8 cellular contexts compared by ENCODE assay signal in genomic region chr20:50115041-50115512, GRCh38. TPM values are rescaled to one million over a fixed set of nuclear protein-coding genes. Genes with fewer than 3 reads are reported as not detected.
DNase-seq lines count a peak whose midpoint lies in the region; ATAC-seq, FAIRE-seq and TF ChIP-seq lines count a peak whose summit lies in the region.

No MANE protein-coding gene starts in this region.

- CTCF ChIA-PET in Caco-2 (lab: Charles Lee) (interaction anchor here (0.6 to 2.5 kb wide), 18 partner anchors 11 to 678 kb away, joined by 3 to 44 read pairs (median 6); partner anchors contain the start of genes PEDS1 and SPATA2), OCI-LY7 (lab: Charles Lee; ENCODE audit: unreplicated experiment) (interaction anchor here (0.7 to 1.2 kb wide), 2 partner anchors 32 to 339 kb away, joined by 3 to 4 read pairs; no protein-coding TSS in a partner anchor)

- peak overlapping the region; percentile 43 for H3K4me3 ChIP-seq in Caco-2 (ENCODE audit: low read depth, low read length)
- peak overlapping the region; percentile 83 for H3K4me3 ChIP-seq in OCI-LY7 (ENCODE audit: low read depth, low read length, poor library complexity, severe bottlenecking)
- peak overlapping the region; percentile 57 for H3K4me3 ChIP-seq in epithelial cell of esophagus (ENCODE audit: low read length)
- H3K4me3 ChIP-seq in pancreas = peak overlapping the region in 3 of 4 donors; percentile 7 to 46 (median 35)

- BruUV-seq in Caco-2 (replicated peaks; lab: Mats Ljungman, UMichigan) (no TSS peak), OCI-LY7 (replicated peaks; lab: Mats Ljungman, UMichigan) (no TSS peak)

- peak overlapping the region; percentile 96; the same call in 1 of the 2 replicates for H2AFZ ChIP-seq in OCI-LY7 (ENCODE audit: low read length)

- no peaks in the 10 kb centered on the region for H3K27me3 ChIP-seq in Caco-2 (replicated peaks; ENCODE audit: control insufficient read depth, insufficient read depth, low read length)
- H3K27me3 ChIP-seq in pancreas = no peaks in the 10 kb centered on the region

- H3K36me3 ChIP-seq in Caco-2 (ENCODE audit: control insufficient read depth, insufficient read depth, low read length) = no peaks in the 10 kb centered on the region
- H3K36me3 ChIP-seq in OCI-LY7 (ENCODE audit: insufficient read depth, low read length) = peaks cover 7% of the 10 kb centered on the region; the same call in 1 of the 2 replicates
- no peaks in the 10 kb centered on the region for H3K36me3 ChIP-seq in pancreas

- H3K9me3 Mint-ChIP-seq in Caco-2 (ENCODE audit: unreplicated experiment) = no peaks in the 10 kb centered on the region

- TF ChIP-seq CTCF in Caco-2 (IDR thresholded peaks at IDR 0.05; ENCODE audit: insufficient read depth in 1 of 2, low read depth in 1 of 2, low read length in 1 of 2, severe bottlenecking in 1 of 2, unreplicated experiment in 1 of 2) (no peak), OCI-LY7 (conservative IDR thresholded peaks at IDR 0.05; ENCODE audit: low read length) (no peak), epithelial cell of esophagus (IDR thresholded peaks at IDR 0.05; ENCODE audit: insufficient read depth, low read depth, low read length, missing control alignments) (no peak), pancreas (IDR thresholded peaks at IDR 0.05) (no peak)

- H3K27ac ChIP-seq in OCI-LY7 (ENCODE audit: low read depth, low read length, poor library complexity, severe bottlenecking) (peak overlapping the region; percentile 22), pancreas (peak overlapping the region in 1 of 4 donors; percentile 51)

- peaks cover 47% of the 10 kb centered on the region for H3K79me2 ChIP-seq in OCI-LY7 (ENCODE audit: insufficient read depth, low read depth, low read length)

- H3K27ac Mint-ChIP-seq in Caco-2 (ENCODE audit: unreplicated experiment) = peak overlapping the region; percentile 85

- H4K20me1 ChIP-seq in OCI-LY7 (ENCODE audit: insufficient read depth, low read length) = peaks cover 22% of the 10 kb centered on the region

- H3K4me1 ChIP-seq in Caco-2 (peaks cover 37% of the 10 kb centered on the region), OCI-LY7 (ENCODE audit: insufficient read depth, low read length, poor library complexity, severe bottlenecking) (peaks cover 44% of the 10 kb centered on the region), pancreas (peaks cover 15 to 36% (median 16%) of the 10 kb centered on the region in 3 donors)

- no peaks in the 10 kb centered on the region for H3K27me3 Mint-ChIP-seq in Caco-2 (ENCODE audit: insufficient read depth, unreplicated experiment)

- POLR2A ChIA-PET in Caco-2 (lab: Charles Lee) (interaction anchor here (0.6 to 2.8 kb wide), 19 partner anchors 11 to 843 kb away, joined by 3 to 57 read pairs (median 6); partner anchors contain the start of genes CEBPB, DPM1, PEDS1 and PTPN1), OCI-LY7 (lab: Charles Lee) (interaction anchor here (0.8 to 2.7 kb wide), 9 partner anchors 9 to 136 kb away, joined by 3 to 32 read pairs (median 4); partner anchors contain the start of genes CEBPB and PEDS1)

- H3K4me2 ChIP-seq in OCI-LY7 (ENCODE audit: low read length) = peak overlapping the region; percentile 94

- peak overlapping the region; percentile 96 for H3K4me3 Mint-ChIP-seq in Caco-2 (ENCODE audit: unreplicated experiment)

- WGBS in pancreas, 2 donors = 54 to 55% methylated on average over 6 of the region's 6 CpGs

- intact Hi-C loops in Caco-2 (cut with micrococcal nuclease; ENCODE audit: unreplicated experiment) (loop anchor here (1.0 kb wide), 1 partner anchor 38 kb away; the partner anchor contains the start of gene PEDS1), OCI-LY7 (cut with micrococcal nuclease; ENCODE audit: unreplicated experiment) (loop anchor here (10.0 kb wide), 1 partner anchor 840 kb away; the partner anchor contains the start of gene ZNFX1), pancreas (cut with DNase I) (loop anchor here in 1 of 3 donors (5.0 kb wide), 1 partner anchor 62 kb away; no protein-coding TSS in a partner anchor)

- no peaks in the 10 kb centered on the region for H3K9me3 ChIP-seq in Caco-2
- H3K9me3 ChIP-seq in OCI-LY7 (ENCODE audit: low read length) = no peaks in the 10 kb centered on the region
- no peaks in the 10 kb centered on the region for H3K9me3 ChIP-seq in pancreas

- ATAC-seq in pancreas = no peak
- no peak for ATAC-seq in GM18868 (IDR thresholded peaks at IDR 0.05; ENCODE audit: unreplicated experiment)

- FAIRE-seq in pancreas (lab: Jason Lieb, UNC) = no peak

- peaks cover 51% of the 10 kb centered on the region for H3K4me1 Mint-ChIP-seq in Caco-2 (ENCODE audit: low read depth, unreplicated experiment)

- peak in 1 of 2 experiments; percentile 37 for DNase-seq in Caco-2
- DNase-seq in OCI-LY7 (ENCODE audit: low spot score) = no peak
- no peak for DNase-seq in epithelial cell of esophagus (ENCODE audit: low read depth)
- DNase-seq in pancreas = no peak
- no peak for DNase-seq in NCI-H1436 treated with DMSO at 0.1 percent for 48 hours (lab: John Stamatoyannopoulos, UW)
- DNase-seq in stimulated activated CD4-positive, alpha-beta T cell treated with anti-CD3 and anti-CD28 coated beads, Interleukin-2, amount 100 ng/mL, for 48 hours = no peak
- DNase-seq in NOMO-1 (lab: John Stamatoyannopoulos, UW; ENCODE audit: unreplicated experiment in 2 of 2) = no peak

- H3K9me2 ChIP-seq in OCI-LY7 (ENCODE audit: insufficient read depth, low read length) = no peaks in the 10 kb centered on the region

- H3K36me3 Mint-ChIP-seq in Caco-2 (ENCODE audit: insufficient read depth, unreplicated experiment) = peaks cover 28% of the 10 kb centered on the region

RNA-seq across cellular contexts. Expression of gene UBE2V1, which starts 2.1 kb away (rescaled TPM):
- total RNA-seq in Caco-2 (2022) (485 and 509 TPM in 2 replicates), OCI-LY7 (2022) (143 and 161 TPM in 2 replicates), pancreas (10 to 100 TPM; 43.6 to 61.7 (median 53.3) TPM)
- total RNA-seq in OCI-LY7 (2014; rRNA removed; shearing (Covaris generic)) = 57.3 and 63.2 TPM in 2 replicates
- polyA plus RNA-seq in pancreas = 10 to 100 TPM; 37.9 to 59.3 TPM

RNA-seq across cellular contexts. Expression of gene PEDS1, which starts 38.4 kb away (rescaled TPM):
- 78.3 and 84.1 TPM in 2 replicates for total RNA-seq in Caco-2 (2022)
- 12.0 and 25.9 TPM in 2 replicates for total RNA-seq in OCI-LY7 (2014; rRNA removed; shearing (Covaris generic))
- total RNA-seq in OCI-LY7 (2022) = 19.5 and 22.0 TPM in 2 replicates
- total RNA-seq in pancreas = 1 to 10 TPM; 3.5 to 9.8 (median 6.1) TPM
- 10 to 100 TPM in 1 of 2 donors, 1 to 10 TPM in 1; 9.0 to 11.0 TPM for polyA plus RNA-seq in pancreas
